15 cellular contexts compared by ENCODE assay signal in genomic region chr11:110156503-110156902, GRCh38.
A peak's percentile ranks its signal among the peaks of the same experiment; 100 is the strongest.
DNase-seq lines count a peak whose midpoint lies in the region; ATAC-seq lines count a peak whose summit lies in the region.
"Had no signal": no experiment of that assay in that cellular context is flagged by ENCODE, and none has a peak within 500 bp of the region (broad histone marks: within the 10 kb centered on the region; RNA-seq: fewer than 3 reads in every experiment).

No MANE protein-coding gene starts in this region.

- H4K12ac ChIP-seq in trophoblast cell (ENCODE audit: low read depth, low read length): no peak overlapping the region

- no peak overlapping the region for H3K23ac ChIP-seq in trophoblast cell (ENCODE audit: low read length)

- H3K4me1 ChIP-seq in trophoblast cell (ENCODE audit: control insufficient read depth in 1 of 2, insufficient read depth in 2 of 2, low read length in 2 of 2): no peaks in the 10 kb centered on the region

- no peak overlapping the region for H3K4ac ChIP-seq in trophoblast cell (ENCODE audit: low read depth, low read length)

- H3K4me3 ChIP-seq in trophoblast cell (ENCODE audit: low read depth, low read length): no peak overlapping the region
- H3K4me3 ChIP-seq: A549 had no signal

- peaks cover 20% of the 10 kb centered on the region in 2 experiments for H3K36me3 ChIP-seq in trophoblast cell (ENCODE audit: control insufficient read depth in 1 of 2, insufficient read depth in 2 of 2, low read length in 2 of 2)

- WGBS in trophoblast cell (ENCODE audit: extremely low coverage, insufficient coverage, insufficient read length): no CpG with 5 or more reads among the region's 4 CpGs

- no peak overlapping the region for H3K27ac Mint-ChIP-seq in activated T-helper 17 cell treated with anti-CD3 and anti-CD28 coated beads, Interleukin-2, amount 50 U/mL, for 72 hours
- H3K27ac Mint-ChIP-seq: CD4-positive, alpha-beta T cell; H9 had no signal

- no peak overlapping the region for H2BK5ac ChIP-seq in trophoblast cell (ENCODE audit: low read depth, low read length, poor library complexity)

- no peak overlapping the region for H2BK120ac ChIP-seq in trophoblast cell (ENCODE audit: insufficient read depth, low read length, poor library complexity)

- no peak overlapping the region for H2AFZ ChIP-seq in trophoblast cell (ENCODE audit: insufficient read depth, low read length, poor library complexity)

- peaks cover 1% of the 10 kb centered on the region for H3K9me3 ChIP-seq in trophoblast cell (ENCODE audit: insufficient read depth, low read depth, low read length)
- H3K9me3 ChIP-seq: A549, Caco-2 had no signal

- H2BK12ac ChIP-seq in trophoblast cell (ENCODE audit: low read length): no peak overlapping the region

- H3K4me3 Mint-ChIP-seq in activated T-helper 17 cell treated with anti-CD3 and anti-CD28 coated beads, Interleukin-2, amount 50 U/mL, for 72 hours: no peak overlapping the region
- H3K4me3 Mint-ChIP-seq: CD4-positive, alpha-beta T cell; H9 had no signal

- ATAC-seq in activated CD4-positive, CD25-positive, alpha-beta regulatory T cell treated with anti-CD3 and anti-CD28 coated beads, Interleukin-2, amount 50 U/mL, for 24 hours: peak; percentile 88 to 92
- peak; percentile 44 for ATAC-seq in activated T-helper 17 cell treated with anti-CD3 and anti-CD28 coated beads, Interleukin-2, amount 50 U/mL, for 72 hours (replicated peaks)
- no peak for ATAC-seq in HG03565 (IDR thresholded peaks at IDR 0.05; ENCODE audit: unreplicated experiment)
- ATAC-seq: A549 had no signal

- no peaks in the 10 kb centered on the region for H3K9me3 Mint-ChIP-seq in activated T-helper 17 cell treated with anti-CD3 and anti-CD28 coated beads, Interleukin-2, amount 50 U/mL, for 72 hours
- H3K9me3 Mint-ChIP-seq: CD4-positive, alpha-beta T cell; H9 had no signal

- H3K79me2 ChIP-seq in trophoblast cell (ENCODE audit: control insufficient read depth, insufficient read depth, low read length, poor library complexity): no peaks in the 10 kb centered on the region

- H3K36me3 Mint-ChIP-seq in activated T-helper 17 cell treated with anti-CD3 and anti-CD28 coated beads, Interleukin-2, amount 50 U/mL, for 72 hours (ENCODE audit: low read depth): no peaks in the 10 kb centered on the region

- no peaks in the 10 kb centered on the region for H3K4me1 Mint-ChIP-seq in activated T-helper 17 cell treated with anti-CD3 and anti-CD28 coated beads, Interleukin-2, amount 50 U/mL, for 72 hours

- no peak overlapping the region for H4K8ac ChIP-seq in trophoblast cell (ENCODE audit: low read depth, low read length)

- no peaks in the 10 kb centered on the region for H3K79me1 ChIP-seq in trophoblast cell (ENCODE audit: low read length)

- no peak overlapping the region for H2AK5ac ChIP-seq in trophoblast cell (ENCODE audit: low read length)

- H3K27me3 Mint-ChIP-seq in activated T-helper 17 cell treated with anti-CD3 and anti-CD28 coated beads, Interleukin-2, amount 50 U/mL, for 72 hours: peaks cover 5% of the 10 kb centered on the region
- H3K27me3 Mint-ChIP-seq: CD4-positive, alpha-beta T cell had no signal

- DNase-seq in activated CD4-positive, CD25-positive, alpha-beta regulatory T cell treated with anti-CD3 and anti-CD28 coated beads, Interleukin-2, amount 50 U/mL, for 72 hours: no peak
- DNase-seq in ELR (ENCODE audit: low read depth) (peak; percentile 16), trophoblast cell (peak; percentile 66 to 85), NCI-H2196 (lab: John Stamatoyannopoulos, UW; ENCODE audit: unreplicated experiment) (no peak)
- DNase-seq: AML-193; Caco-2; CD4-positive, alpha-beta T cell; GDM1; H9 had no signal

- no peak overlapping the region for H4K91ac ChIP-seq in trophoblast cell (ENCODE audit: low read depth, low read length)

- no peak overlapping the region for H3K14ac ChIP-seq in trophoblast cell (ENCODE audit: low read length)

- no peak overlapping the region for H3K9ac ChIP-seq in trophoblast cell (ENCODE audit: low read length)

- H3K4me2 ChIP-seq in trophoblast cell (ENCODE audit: low read length): no peak overlapping the region
- H3K4me2 ChIP-seq: A549 had no signal

- no peak overlapping the region for H3K18ac ChIP-seq in trophoblast cell (ENCODE audit: low read length)

- H3K27ac ChIP-seq in trophoblast cell (ENCODE audit: low read depth, low read length): no peak overlapping the region
- H3K27ac ChIP-seq: 22Rv1, A549, C4-2B had no signal

- H3K27me3 ChIP-seq in trophoblast cell (ENCODE audit: insufficient read depth, low read length): no peaks in the 10 kb centered on the region

Comparison
In these comparisons a context has a peak if more than half of its experiments do, and no peak if none do; other contexts are left out.
1. DNase-seq: peak in ELR (single experiment) and trophoblast cell (2 of 2); none in activated CD4-positive, CD25-positive, alpha-beta regulatory T cell treated with anti-CD3 and anti-CD28 coated beads, Interleukin-2, amount 50 U/mL, for 72 hours (single experiment) and NCI-H2196 (single experiment).